In genomic region chr17:70810609-70811008, GRCh38 we compare ENCODE assay signal across 1 cellular context.
TF ChIP-seq lines count a peak whose summit lies in the region.

No MANE protein-coding gene starts in this region.

TF ChIP-seq in GM23338, 12 proteins besides CTCF, POLR2A, EP300 and RAD21 (continued from another document):
- TF ChIP-seq REST (IDR thresholded peaks at IDR 0.05; ENCODE audit: unreplicated experiment) = no peak
- no peak for TF ChIP-seq EZH2 (IDR thresholded peaks at IDR 0.05; ENCODE audit: low read depth, unreplicated experiment)
- TF ChIP-seq STAT1 (IDR thresholded peaks at IDR 0.05; ENCODE audit: unreplicated experiment) = no peak
- TF ChIP-seq ZNF331 (CRISPR knock-in tag; IDR thresholded peaks at IDR 0.05; ENCODE audit: low read depth) = no peak
- TF ChIP-seq EZH2phosphoT487 (IDR thresholded peaks at IDR 0.05; ENCODE audit: unreplicated experiment) = no peak
